Comparison of ENCODE assay signal across 22 cellular contexts in genomic region chr6:124741341-124741740, GRCh38.
DNase-seq lines count a peak whose midpoint lies in the region; ATAC-seq, FAIRE-seq and TF ChIP-seq lines count a peak whose summit lies in the region.
"Had no signal": no experiment of that assay in that cellular context is flagged by ENCODE, and none has a peak within 500 bp of the region (broad histone marks: within the 10 kb centered on the region; RNA-seq: fewer than 3 reads in every experiment).

No MANE protein-coding gene starts in this region.

- peak; percentile 80 for FAIRE-seq in keratinocyte (lab: Jason Lieb, UNC)
- FAIRE-seq: D721Med, GM12892, H1, K562, RCC 7860 had no signal

- H3K36me3 ChIP-seq in keratinocyte (ENCODE audit: control insufficient read depth in 2 of 2, extremely low read depth in 1 of 2, insufficient read depth in 2 of 2, low read length in 2 of 2) (no peaks in the 10 kb centered on the region), upper lobe of left lung (no peaks in the 10 kb centered on the region)
- H3K36me3 ChIP-seq: BLaER1 had no signal

- H3K4me3 ChIP-seq in astrocyte of the spinal cord (ENCODE audit: low read depth, low read length) (no peak overlapping the region), keratinocyte (ENCODE audit: control insufficient read depth in 2 of 3, extremely low read depth in 1 of 3, insufficient read depth in 2 of 3, low read depth in 1 of 3, low read length in 3 of 3) (no peak overlapping the region), upper lobe of left lung (no peak overlapping the region)
- H3K4me3 ChIP-seq: BLaER1, K562, SK-N-MC had no signal

- no peaks in the 10 kb centered on the region for H3K9me1 ChIP-seq in keratinocyte (ENCODE audit: control insufficient read depth, extremely low read depth, insufficient read depth, low read length)

- in situ Hi-C loops in astrocyte of the spinal cord (cut with HindIII; ENCODE audit: low sequenced_read_pairs), result no loop called here

- peak; percentile 23 for DNase-seq in HPDE6-E6E7 (ENCODE audit: extremely low spot score)
- DNase-seq in NCI-H226, result peak; percentile 77
- DNase-seq in astrocyte of the spinal cord (ENCODE audit: low read depth, low spot score), result peak; percentile 20
- DNase-seq in keratinocyte (ENCODE audit: low read depth, low spot score), result no peak
- no peak for DNase-seq in midbrain (lab: John Stamatoyannopoulos, UW)
- DNase-seq in upper lobe of left lung, result no peak
- DNase-seq in COLO668 (lab: John Stamatoyannopoulos, UW; ENCODE audit: unreplicated experiment), result no peak
- DNase-seq: CD4-positive, alpha-beta memory T cell; DMS79; NCI-H2029; NCI-H2171 treated with DMSO at 0.1 percent for 48 hours; NCI-H748 treated with DMSO at 0.1 percent for 48 hours; NK-92 treated with Interleukin-12 subunit alpha and Interleukin-12 subunit beta, amount 100 ng/mL, for 24 hours; SHP77 had no signal

- H3K9me3 ChIP-seq in keratinocyte (ENCODE audit: control insufficient read depth, low read depth, low read length) (no peaks in the 10 kb centered on the region), upper lobe of left lung (no peaks in the 10 kb centered on the region)
- H3K9me3 ChIP-seq: BLaER1 had no signal

- no peak overlapping the region for H3K4me2 ChIP-seq in keratinocyte (ENCODE audit: control insufficient read depth, extremely low read depth, insufficient read depth, low read depth, low read length)
- H3K4me2 ChIP-seq: BLaER1 had no signal

- H3K4me1 ChIP-seq in keratinocyte (ENCODE audit: control insufficient read depth, extremely low read depth, insufficient read depth, low read length), result peaks cover 28% of the 10 kb centered on the region
- H3K4me1 ChIP-seq in upper lobe of left lung, result no peaks in the 10 kb centered on the region
- H3K4me1 ChIP-seq: BLaER1 had no signal

- H2AFZ ChIP-seq in keratinocyte (ENCODE audit: control insufficient read depth, low read length), result no peak overlapping the region

- ATAC-seq in SK-N-SH treated with all-trans-retinoic acid at 6 μM for 48 hours (no peak), upper lobe of left lung (ENCODE audit: low FRiP score in 2 of 2) (no peak)
- ATAC-seq: K562 had no signal

- TF ChIP-seq EP300 in upper lobe of left lung (IDR thresholded peaks at IDR 0.05), result no peak

- H3K27me3 ChIP-seq in keratinocyte (ENCODE audit: control insufficient read depth, extremely low read depth, insufficient read depth, low read length), result no peaks in the 10 kb centered on the region
- no peaks in the 10 kb centered on the region for H3K27me3 ChIP-seq in upper lobe of left lung
- H3K27me3 ChIP-seq: BLaER1 had no signal

- H3K9ac ChIP-seq in keratinocyte (ENCODE audit: control insufficient read depth, extremely low read depth, insufficient read depth, low read length), result no peak overlapping the region
- H3K9ac ChIP-seq: BLaER1 had no signal

- TF ChIP-seq CTCF in astrocyte of the spinal cord (IDR thresholded peaks at IDR 0.05; ENCODE audit: low read depth, low read length), result no peak
- TF ChIP-seq CTCF in keratinocyte (optimal IDR thresholded peaks at IDR 0.05 in 1 of 3, IDR thresholded peaks at IDR 0.05 in 1 of 3, conservative IDR thresholded peaks at IDR 0.05 in 1 of 3; ENCODE audit: extremely low read depth in 1 of 3, insufficient read depth in 2 of 3, low read length in 3 of 3), result no peak
- TF ChIP-seq CTCF in upper lobe of left lung (IDR thresholded peaks at IDR 0.05), result no peak

- H3K27ac ChIP-seq in keratinocyte (ENCODE audit: control insufficient read depth, insufficient read depth, low read length) (no peak overlapping the region), upper lobe of left lung (no peak overlapping the region)
- H3K27ac ChIP-seq: BLaER1, SK-N-MC had no signal

- dilution Hi-C loops in keratinocyte (cut with MboI; ENCODE audit: extremely low pct_ligation_motif_present, low sequenced_read_pairs), result no loop called here

- no peaks in the 10 kb centered on the region for H3K79me2 ChIP-seq in keratinocyte (ENCODE audit: control insufficient read depth, insufficient read depth, low read length)

- no peaks in the 10 kb centered on the region for H4K20me1 ChIP-seq in keratinocyte (ENCODE audit: control insufficient read depth, extremely low read depth, insufficient read depth, low read length)
- H4K20me1 ChIP-seq: BLaER1 had no signal

- 85 to 90% methylated on average over 2 of the region's 2 CpGs for WGBS in upper lobe of left lung, 2 donors

- TF ChIP-seq POLR2A in upper lobe of left lung (IDR thresholded peaks at IDR 0.05), result no peak

TF ChIP-seq in SK-N-SH treated with all-trans-retinoic acid at 6 μM for 48 hours, 23 proteins besides CTCF, POLR2A, EP300 and RAD21 (continues in another document):
- no peak for TF ChIP-seq CSRNP3 (CRISPR knock-in tag; IDR thresholded peaks at IDR 0.05)
- TF ChIP-seq ZNF70 (CRISPR knock-in tag; IDR thresholded peaks at IDR 0.05), result no peak
- no peak for TF ChIP-seq PATZ1 (CRISPR knock-in tag; IDR thresholded peaks at IDR 0.05; ENCODE audit: borderline replicate concordance)
- TF ChIP-seq PPARA (CRISPR knock-in tag; IDR thresholded peaks at IDR 0.05; ENCODE audit: borderline replicate concordance), result no peak
- TF ChIP-seq ZC3H10 (CRISPR knock-in tag; IDR thresholded peaks at IDR 0.05), result no peak
- no peak for TF ChIP-seq CREB5 (CRISPR knock-in tag; IDR thresholded peaks at IDR 0.05; ENCODE audit: low read depth)
- no peak for TF ChIP-seq ZFP30 (CRISPR knock-in tag; IDR thresholded peaks at IDR 0.05)
- TF ChIP-seq TCF4 (CRISPR knock-in tag; IDR thresholded peaks at IDR 0.05; ENCODE audit: borderline replicate concordance), result no peak
- TF ChIP-seq RARB (CRISPR knock-in tag; IDR thresholded peaks at IDR 0.05), result no peak
- TF ChIP-seq SNAI2 (CRISPR knock-in tag; IDR thresholded peaks at IDR 0.05), result no peak
- TF ChIP-seq CSDC2 (CRISPR knock-in tag; IDR thresholded peaks at IDR 0.05), result no peak
- TF ChIP-seq TSHZ2 (CRISPR knock-in tag; IDR thresholded peaks at IDR 0.05), result no peak
- no peak for TF ChIP-seq ESRRG (CRISPR knock-in tag; IDR thresholded peaks at IDR 0.05)

Comparison
In these comparisons a context has a peak if more than half of its experiments do, and no peak if none do; other contexts are left out.
1. DNase-seq: peak in HPDE6-E6E7 (single experiment), NCI-H226 (single experiment) and astrocyte of the spinal cord (single experiment); none in keratinocyte (single experiment), midbrain (single experiment), upper lobe of left lung (0 of 2) and COLO668 (single experiment).